Comparison of ENCODE assay signal across 14 cellular contexts in genomic region chr1:10761503-10762152, GRCh38. TPM values are rescaled to one million over a fixed set of nuclear protein-coding genes. Genes with fewer than 3 reads are reported as not detected.
DNase-seq lines count a peak whose midpoint lies in the region; ATAC-seq and TF ChIP-seq lines count a peak whose summit lies in the region.
"Had no signal": no experiment of that assay in that cellular context is flagged by ENCODE, and none has a peak within 500 bp of the region (broad histone marks: within the 10 kb centered on the region; RNA-seq: fewer than 3 reads in every experiment).

No MANE protein-coding gene starts in this region.

- H3K27me3 ChIP-seq in H9 (ENCODE audit: insufficient read depth, low read length) = no peaks in the 10 kb centered on the region
- H3K27me3 ChIP-seq in sigmoid colon = no peaks in the 10 kb centered on the region

- TF ChIP-seq CTCF in H9 (conservative IDR thresholded peaks at IDR 0.05) = no peak
- no peak for TF ChIP-seq CTCF in sigmoid colon (IDR thresholded peaks at IDR 0.05)

- H3K4me2 ChIP-seq in H9 (ENCODE audit: insufficient read depth, insufficient read length, low read length) = no peak overlapping the region

- no peak overlapping the region for H3K4me3 Mint-ChIP-seq in H9
- H3K4me3 Mint-ChIP-seq: activated T-helper 17 cell treated with anti-CD3 and anti-CD28 coated beads, Interleukin-2, amount 50 U/mL, for 72 hours; immature natural killer cell; nephron progenitor cell had no signal

- H3K79me2 ChIP-seq in H9 (ENCODE audit: insufficient read depth, low read length) = no peaks in the 10 kb centered on the region

- H3K79me1 ChIP-seq in H9 (ENCODE audit: insufficient read depth, low read depth, low read length, poor library complexity, severe bottlenecking) = no peaks in the 10 kb centered on the region

- DNase-seq in H9 (no peak), astrocyte of the hippocampus (ENCODE audit: low read depth, low spot score) (peak; percentile 48), left kidney (ENCODE audit: low read depth, low spot score) (peak; percentile 59), sigmoid colon (no peak), MV-4-11 (lab: John Stamatoyannopoulos, UW) (no peak)
- DNase-seq: activated CD4-positive, alpha-beta T cell treated with anti-CD3 and anti-CD28 coated beads for 4 hours; erythroblast; immature natural killer cell; NCI-H1694 treated with DMSO at 0.1 percent for 48 hours; nephron progenitor cell had no signal

- H3K36me3 Mint-ChIP-seq in H9 (ENCODE audit: insufficient read depth in 1 of 3, low read depth in 3 of 3) = no peaks in the 10 kb centered on the region
- H3K36me3 Mint-ChIP-seq: immature natural killer cell had no signal

- no peak overlapping the region for H2BK5ac ChIP-seq in H9 (ENCODE audit: insufficient read length, low read length)

- H2AFZ ChIP-seq in H9 (ENCODE audit: low read length) = no peak overlapping the region

- no peak for TF ChIP-seq POLR2A in sigmoid colon (IDR thresholded peaks at IDR 0.05)
- TF ChIP-seq POLR2A in GM18505 (IDR thresholded peaks at IDR 0.05; ENCODE audit: borderline replicate concordance, extremely low read depth, insufficient read depth, insufficient read length) = no peak

- TF ChIP-seq EP300 in sigmoid colon (IDR thresholded peaks at IDR 0.05) = no peak

- peak overlapping the region; percentile 83 for H3K14ac ChIP-seq in H9 (ENCODE audit: insufficient read depth, low read length)

- H4K5ac ChIP-seq in H9 (ENCODE audit: insufficient read length, low read depth, low read length) = no peak overlapping the region

- no peak overlapping the region for H3K4me3 ChIP-seq in sigmoid colon

- H3K23ac ChIP-seq in H9 (ENCODE audit: insufficient read length, low read depth, low read length) = no peak overlapping the region

- H4K8ac ChIP-seq in H9 (replicated peaks; ENCODE audit: insufficient read length, low read depth, low read length) = no peak overlapping the region

- H3K9me3 Mint-ChIP-seq in H9 = no peaks in the 10 kb centered on the region
- H3K9me3 Mint-ChIP-seq: activated T-helper 17 cell treated with anti-CD3 and anti-CD28 coated beads, Interleukin-2, amount 50 U/mL, for 72 hours; immature natural killer cell; nephron progenitor cell had no signal

- H3K56ac ChIP-seq in H9 (ENCODE audit: insufficient read length, low read depth, low read length) = no peak overlapping the region

- H3K27ac ChIP-seq in H9 (ENCODE audit: insufficient read length, low read depth, low read length) = no peak overlapping the region
- H3K27ac ChIP-seq in sigmoid colon = peak overlapping the region; percentile 26 to 57 (median 43)

- peaks cover 22 to 28% of the 10 kb centered on the region in 2 experiments for H3K4me1 Mint-ChIP-seq in H9
- H3K4me1 Mint-ChIP-seq: activated T-helper 17 cell treated with anti-CD3 and anti-CD28 coated beads, Interleukin-2, amount 50 U/mL, for 72 hours had no signal

- no peaks in the 10 kb centered on the region for H4K20me1 ChIP-seq in H9 (ENCODE audit: control insufficient read depth, insufficient read depth, insufficient read length)

- peak overlapping the region; percentile 61 for H3K18ac ChIP-seq in H9 (ENCODE audit: insufficient read length, low read depth, low read length)

- intact Hi-C loops in sigmoid colon (cut with DNase I) = no loop called here

- H3K27ac Mint-ChIP-seq in H9 = no peak overlapping the region
- H3K27ac Mint-ChIP-seq: activated T-helper 17 cell treated with anti-CD3 and anti-CD28 coated beads, Interleukin-2, amount 50 U/mL, for 72 hours; immature natural killer cell; nephron progenitor cell had no signal

- H3K36me3 ChIP-seq in sigmoid colon = peaks cover 0 to 13% (median 0%) of the 10 kb centered on the region in 4 donors

- H2BK12ac ChIP-seq in H9 (ENCODE audit: insufficient read length, low read depth, low read length) = no peak overlapping the region

- H3K9me3 ChIP-seq in H9 (ENCODE audit: control insufficient read depth, low read depth, low read length) (no peaks in the 10 kb centered on the region), sigmoid colon (no peaks in the 10 kb centered on the region)

- H3K23me2 ChIP-seq in H9 (ENCODE audit: insufficient read length, low read depth, low read length, poor library complexity, severe bottlenecking) = no peaks in the 10 kb centered on the region

- peak overlapping the region; percentile 12 for H3T11ph ChIP-seq in H9 (ENCODE audit: low read length)

- no CpG with 5 or more reads among the region's 23 CpGs for WGBS in H9 (ENCODE audit: extremely low coverage, insufficient read length, low lambda C conversion rate)
- WGBS in sigmoid colon, 2 donors = 8 to 57% methylated on average over 23 of the region's 23 CpGs

- no peak overlapping the region for H2AK5ac ChIP-seq in H9 (ENCODE audit: insufficient read length, low read length)

- peak overlapping the region; percentile 76 for H2BK20ac ChIP-seq in H9 (ENCODE audit: low read depth, low read length, poor library complexity, severe bottlenecking)

- H3K9ac ChIP-seq in H9 (ENCODE audit: extremely low read depth, insufficient read length, low read length) = no peak overlapping the region

- ATAC-seq in HG02588 (IDR thresholded peaks at IDR 0.05; ENCODE audit: unreplicated experiment) (no peak), HG02763 (IDR thresholded peaks at IDR 0.05; ENCODE audit: unreplicated experiment) (no peak), GM18505 (IDR thresholded peaks at IDR 0.05; ENCODE audit: unreplicated experiment) (no peak)
- ATAC-seq: activated T-helper 17 cell treated with anti-CD3 and anti-CD28 coated beads, Interleukin-2, amount 50 U/mL, for 72 hours had no signal

- no peaks in the 10 kb centered on the region for H3K27me3 Mint-ChIP-seq in H9 (ENCODE audit: low read depth)
- H3K27me3 Mint-ChIP-seq: activated T-helper 17 cell treated with anti-CD3 and anti-CD28 coated beads, Interleukin-2, amount 50 U/mL, for 72 hours had no signal

- H2BK15ac ChIP-seq in H9 (ENCODE audit: low read depth, low read length) = no peak overlapping the region

- no peak overlapping the region for H2BK120ac ChIP-seq in H9 (ENCODE audit: low read depth, low read length, poor library complexity, severe bottlenecking)

- H3K4me1 ChIP-seq in H9 (ENCODE audit: insufficient read depth, low read length) = no peaks in the 10 kb centered on the region; the same call in 1 of the 2 replicates
- H3K4me1 ChIP-seq in sigmoid colon = peaks cover 0 to 63% (median 41%) of the 10 kb centered on the region in 4 donors

- H3K4ac ChIP-seq in H9 (ENCODE audit: low read depth, low read length) = no peak overlapping the region

- no peak overlapping the region for H4K91ac ChIP-seq in H9 (ENCODE audit: insufficient read length, low read depth, low read length)

RNA-seq across cellular contexts. Expression of gene CASZ1, which starts 34.8 kb away (rescaled TPM):
- 2.3 and 3.9 TPM in 2 replicates for total RNA-seq in H9 (2021)
- 10 to 100 TPM; 12.7 to 47.9 (median 32.3) TPM for total RNA-seq in sigmoid colon
- polyA plus RNA-seq in sigmoid colon = 10 to 100 TPM in 1 of 3 donors, 1 to 10 TPM in 2; 4.2 to 23.6 (median 9.2) TPM

Comparison
In these comparisons a context has a peak if more than half of its experiments do, and no peak if none do; other contexts are left out.
1. DNase-seq: peak in astrocyte of the hippocampus (single experiment) and left kidney (single experiment); none in H9 (single experiment), sigmoid colon (single experiment) and MV-4-11 (single experiment).